In genomic region chr1:114043046-114043445, GRCh38 we compare ENCODE assay signal across 25 cellular contexts.
"Had no signal": no experiment of that assay in that cellular context is flagged by ENCODE, and none has a peak within 500 bp of the region (broad histone marks: within the 10 kb centered on the region; RNA-seq: fewer than 3 reads in every experiment).

No MANE protein-coding gene starts in this region.

- H3K9me3 Mint-ChIP-seq: activated CD4-positive, alpha-beta memory T cell treated with anti-CD3 and anti-CD28 coated beads, Interleukin-2, amount 10 ng/mL, durations not matched to agents 7 days and 5 days; activated CD4-positive, alpha-beta T cell treated with anti-CD3 and anti-CD28 coated beads, Interleukin-2, amount 10 ng/mL, durations not matched to agents 7 days and 5 days; activated naive CD4-positive, alpha-beta T cell treated with anti-CD3 and anti-CD28 coated beads, Interleukin-2, amount 10 ng/mL, durations not matched to agents 7 days and 5 days; activated naive CD8-positive, alpha-beta T cell treated with anti-CD3 and anti-CD28 coated beads for 36 hours; activated T-cell treated with anti-CD3 and anti-CD28 coated beads, Interleukin-2, amount 50 U/mL, for 72 hours; activated T-helper 2 cell treated with anti-CD3 and anti-CD28 coated beads, Interferon-gamma antibody, Interleukin-2, Interleukin-4, amounts not matched to agents 10 μg/mL and 5 μg/mL and 100 μg/mL, durations not matched to agents 14 hours and 24 hours and 36 hours had no signal

- H3K27ac Mint-ChIP-seq: activated CD4-positive, alpha-beta memory T cell treated with anti-CD3 and anti-CD28 coated beads, Interleukin-2, amount 10 ng/mL, durations not matched to agents 7 days and 5 days; activated CD4-positive, alpha-beta T cell treated with anti-CD3 and anti-CD28 coated beads, Interleukin-2, amount 10 ng/mL, durations not matched to agents 7 days and 5 days; activated naive CD4-positive, alpha-beta T cell treated with anti-CD3 and anti-CD28 coated beads, Interleukin-2, amount 10 ng/mL, durations not matched to agents 7 days and 5 days; activated naive CD8-positive, alpha-beta T cell treated with anti-CD3 and anti-CD28 coated beads for 36 hours; activated T-cell treated with anti-CD3 and anti-CD28 coated beads, Interleukin-2, amount 50 U/mL, for 72 hours; activated T-helper 2 cell treated with anti-CD3 and anti-CD28 coated beads, Interferon-gamma antibody, Interleukin-2, Interleukin-4, amounts not matched to agents 10 μg/mL and 5 μg/mL and 100 μg/mL, durations not matched to agents 14 hours and 24 hours and 36 hours; IgD-negative memory B cell had no signal

- H3K9ac ChIP-seq: KMS-11, SK-N-SH had no signal

- H3K4me1 Mint-ChIP-seq: activated naive CD4-positive, alpha-beta T cell treated with anti-CD3 and anti-CD28 coated beads, Interleukin-2, amount 10 ng/mL, durations not matched to agents 7 days and 5 days; IgD-negative memory B cell had no signal

- H3K4me2 ChIP-seq: KMS-11, SK-N-SH had no signal

- H3K27me3 ChIP-seq: cardiac muscle cell had no signal

- ATAC-seq: activated T-cell treated with anti-CD3 and anti-CD28 coated beads, Interleukin-2, amount 50 U/mL, for 72 hours had no signal

- H3K9me3 ChIP-seq: SK-N-SH had no signal

- H3K27ac ChIP-seq: brain microvascular endothelial cell, cardiac muscle cell, KMS-11, VCaP had no signal

- H3K36me3 ChIP-seq: brain microvascular endothelial cell, cardiac muscle cell had no signal

- H3K4me3 ChIP-seq: cardiac muscle cell had no signal

- H3K4me3 Mint-ChIP-seq: activated CD4-positive, alpha-beta memory T cell treated with anti-CD3 and anti-CD28 coated beads, Interleukin-2, amount 10 ng/mL, durations not matched to agents 7 days and 5 days; activated CD4-positive, alpha-beta T cell treated with anti-CD3 and anti-CD28 coated beads, Interleukin-2, amount 10 ng/mL, durations not matched to agents 7 days and 5 days; activated naive CD4-positive, alpha-beta T cell treated with anti-CD3 and anti-CD28 coated beads, Interleukin-2, amount 10 ng/mL, durations not matched to agents 7 days and 5 days; activated naive CD8-positive, alpha-beta T cell treated with anti-CD3 and anti-CD28 coated beads for 36 hours; activated T-cell treated with anti-CD3 and anti-CD28 coated beads, Interleukin-2, amount 50 U/mL, for 72 hours; IgD-negative memory B cell had no signal

- DNase-seq: activated CD4-positive, alpha-beta memory T cell treated with anti-CD3 and anti-CD28 coated beads, Interleukin-2, amount 10 ng/mL, durations not matched to agents 7 days and 5 days; activated CD4-positive, alpha-beta T cell treated with anti-CD3 and anti-CD28 coated beads, Interleukin-2, amount 10 ng/mL, durations not matched to agents 7 days and 5 days; activated CD4-positive, CD25-positive, alpha-beta regulatory T cell; activated gamma-delta T cell treated with Interleukin-2 at 50 U/mL for 16 hours; activated naive CD4-positive, alpha-beta T cell treated with anti-CD3 and anti-CD28 coated beads, Interleukin-2, amount 10 ng/mL, durations not matched to agents 7 days and 5 days; activated naive CD8-positive, alpha-beta T cell treated with anti-CD3 and anti-CD28 coated beads for 36 hours; activated T-cell treated with anti-CD3 and anti-CD28 coated beads for 4 hours; activated T-cell treated with anti-CD3 and anti-CD28 coated beads, Interleukin-2, amount 50 U/mL, for 72 hours; brain microvascular endothelial cell; MV-4-11; NCI-H1092 treated with DMSO at 0.1 percent for 48 hours; NCI-H1417 treated with DMSO at 0.1 percent for 48 hours; NCI-H1694; NCI-H2029; NCI-H2107; NCI-H2171 treated with DMSO at 0.1 percent for 48 hours; NCI-H510A treated with DMSO at 0.1 percent for 48 hours; NCI-H69; SK-N-SH; T-helper 1 cell had no signal

- H3K36me3 Mint-ChIP-seq: activated naive CD4-positive, alpha-beta T cell treated with anti-CD3 and anti-CD28 coated beads, Interleukin-2, amount 10 ng/mL, durations not matched to agents 7 days and 5 days; activated naive CD8-positive, alpha-beta T cell treated with anti-CD3 and anti-CD28 coated beads for 36 hours; IgD-negative memory B cell had no signal
